In genomic region chr2:233438573-233439147, GRCh38 we compare ENCODE assay signal across 22 cellular contexts.
"Had no signal": no experiment of that assay in that cellular context is flagged by ENCODE, and none has a peak within 500 bp of the region (broad histone marks: within the 10 kb centered on the region; RNA-seq: fewer than 3 reads in every experiment).

No MANE protein-coding gene starts in this region.

- H3K4me3 Mint-ChIP-seq: activated CD8-positive, alpha-beta T cell treated with anti-CD3 and anti-CD28 coated beads, Interleukin-2, amount 10 ng/mL, durations not matched to agents 7 days and 5 days; activated naive CD4-positive, alpha-beta T cell treated with anti-CD3 and anti-CD28 coated beads for 36 hours; activated T-helper 17 cell treated with anti-CD3 and anti-CD28 coated beads, Interleukin-2, amount 50 U/mL, for 72 hours; mesothelial cell of epicardium; neural crest cell; T-helper 2 cell treated with Interferon-gamma antibody and Interleukin-4, amounts not matched to agents 5 μg/mL and 100 μg/mL, for 36 hours had no signal

- H3K27me3 Mint-ChIP-seq: activated T-helper 17 cell treated with anti-CD3 and anti-CD28 coated beads, Interleukin-2, amount 50 U/mL, for 72 hours had no signal

- DNase-seq: activated CD4-positive, alpha-beta T cell treated with anti-CD3 and anti-CD28 coated beads, Interleukin-2, amount 50 U/mL, for 1 hour; activated CD4-positive, CD25-positive, alpha-beta regulatory T cell treated with anti-CD3 and anti-CD28 coated beads, Interleukin-2, amount 50 U/mL, for 72 hours; activated CD8-positive, alpha-beta T cell treated with anti-CD3 and anti-CD28 coated beads, Interleukin-2, amount 10 ng/mL, durations not matched to agents 7 days and 5 days; activated naive CD4-positive, alpha-beta T cell treated with anti-CD3 and anti-CD28 coated beads for 36 hours; brain microvascular endothelial cell; central memory CD4-positive, alpha-beta T cell; effector memory CD4-positive, alpha-beta T cell; mammary epithelial cell; retina; SK-N-SH; stimulated activated CD4-positive, alpha-beta T cell treated with anti-CD3 and anti-CD28 coated beads, Interleukin-4, amount 100 ng/mL, for 24 hours; stimulated activated naive CD8-positive, alpha-beta T cell treated with anti-CD3 and anti-CD28 coated beads, Interleukin-15, Interleukin-2, amounts not matched to agents 100 U/mL and 50 U/mL, for 24 hours; WERI-Rb-1 had no signal

- H3K27ac ChIP-seq: adrenal gland, ascending aorta, brain microvascular endothelial cell, esophagus muscularis mucosa, left ventricle myocardium inferior, thyroid gland, WERI-Rb-1 had no signal

- H3K4me1 Mint-ChIP-seq: neural crest cell had no signal

- H3K9me3 Mint-ChIP-seq: activated naive CD4-positive, alpha-beta T cell treated with anti-CD3 and anti-CD28 coated beads for 36 hours; activated T-helper 17 cell treated with anti-CD3 and anti-CD28 coated beads, Interleukin-2, amount 50 U/mL, for 72 hours; mesothelial cell of epicardium; neural crest cell; T-helper 2 cell treated with Interferon-gamma antibody and Interleukin-4, amounts not matched to agents 5 μg/mL and 100 μg/mL, for 36 hours had no signal

- H3K4me1 ChIP-seq: ascending aorta had no signal

- H3K9me3 ChIP-seq: adrenal gland, ascending aorta, esophagus muscularis mucosa, left ventricle myocardium inferior, SK-N-SH, thyroid gland had no signal

- H3K27ac Mint-ChIP-seq: activated naive CD4-positive, alpha-beta T cell treated with anti-CD3 and anti-CD28 coated beads for 36 hours; activated T-helper 17 cell treated with anti-CD3 and anti-CD28 coated beads, Interleukin-2, amount 50 U/mL, for 72 hours; mesothelial cell of epicardium; T-helper 2 cell treated with Interferon-gamma antibody and Interleukin-4, amounts not matched to agents 5 μg/mL and 100 μg/mL, for 36 hours had no signal

- H3K4me3 ChIP-seq: adrenal gland, ascending aorta, esophagus muscularis mucosa, left ventricle myocardium inferior, thyroid gland had no signal

- ATAC-seq: activated CD8-positive, alpha-beta T cell treated with anti-CD3 and anti-CD28 coated beads, Interleukin-2, amount 10 ng/mL, durations not matched to agents 7 days and 5 days; activated T-helper 17 cell treated with anti-CD3 and anti-CD28 coated beads, Interleukin-2, amount 50 U/mL, for 72 hours; stimulated activated naive CD8-positive, alpha-beta T cell treated with anti-CD3 and anti-CD28 coated beads, Interleukin-15, Interleukin-2, amounts not matched to agents 100 U/mL and 50 U/mL, for 24 hours had no signal

- H3K27me3 ChIP-seq: adrenal gland, ascending aorta, brain microvascular endothelial cell, esophagus muscularis mucosa, thyroid gland had no signal
